In the genomic region with DNA sequence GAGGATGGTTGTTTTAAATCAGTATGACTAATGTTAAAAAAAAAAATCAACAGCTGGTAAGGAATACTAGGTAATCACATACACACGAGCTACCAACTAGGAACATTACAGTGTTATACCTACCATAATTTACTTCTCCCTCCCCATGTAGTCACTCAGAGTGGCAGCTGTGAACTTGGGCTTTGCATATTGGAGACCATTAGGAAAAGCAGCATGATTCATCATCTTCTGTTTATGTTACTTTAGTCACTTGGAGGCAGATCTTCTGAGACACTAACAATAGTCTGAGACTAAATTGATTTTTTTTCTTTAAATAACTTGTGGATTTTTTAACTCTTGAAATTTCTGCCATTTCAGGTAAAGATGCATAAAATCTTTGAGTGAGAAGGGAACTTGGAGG, we compare ENCODE assay signal across 20 cellular contexts.
A peak's percentile ranks its signal among the peaks of the same experiment; 100 is the strongest.
DNase-seq lines count a peak whose midpoint lies in the region; ATAC-seq and TF ChIP-seq lines count a peak whose summit lies in the region.
"Had no signal": no experiment of that assay in that cellular context is flagged by ENCODE, and none has a peak within 500 bp of the region (broad histone marks: within the 10 kb centered on the region; RNA-seq: fewer than 3 reads in every experiment).

No MANE protein-coding gene starts in this region.

- peaks cover 5% of the 10 kb centered on the region for H3K4me1 ChIP-seq in IMR-90 (ENCODE audit: control insufficient read depth, insufficient read depth, low read length)
- H3K4me1 ChIP-seq in mesenchymal stem cell (ENCODE audit: control insufficient read depth, insufficient read depth, low read depth, low read length), result no peaks in the 10 kb centered on the region
- H3K4me1 ChIP-seq in ascending aorta, result no peaks in the 10 kb centered on the region
- H3K4me1 ChIP-seq: upper lobe of right lung had no signal

- TF ChIP-seq CTCF in BJ (IDR thresholded peaks at IDR 0.05; ENCODE audit: insufficient read depth, low read depth, low read length) (no peak), IMR-90 (conservative IDR thresholded peaks at IDR 0.05; ENCODE audit: low read depth, low read length) (no peak), ascending aorta (IDR thresholded peaks at IDR 0.05) (no peak)

- no peaks in the 10 kb centered on the region for H3K9me1 ChIP-seq in IMR-90 (ENCODE audit: insufficient read depth, low read length)

- H3K9ac ChIP-seq in IMR-90 (ENCODE audit: low read depth, low read length) (no peak overlapping the region), mesenchymal stem cell (ENCODE audit: low read length) (no peak overlapping the region)
- H3K9ac ChIP-seq: BLaER1 treated with 17β-estradiol and CSF1 and Interleukin-3, amounts not matched to agents 10 nM and 100 nM had no signal

- no peak overlapping the region for H4K5ac ChIP-seq in IMR-90 (ENCODE audit: low read depth, low read length)

- H3K56ac ChIP-seq in IMR-90 (ENCODE audit: extremely low read depth, insufficient read depth, low read length), result no peak overlapping the region

- H2BK15ac ChIP-seq in IMR-90 (ENCODE audit: low read depth, low read length) (no peak overlapping the region), mesenchymal stem cell (ENCODE audit: low read depth, poor library complexity, severe bottlenecking) (no peak overlapping the region)

- H2BK5ac ChIP-seq in IMR-90 (ENCODE audit: low read depth, low read length, poor library complexity, severe bottlenecking) (no peak overlapping the region), mesenchymal stem cell (ENCODE audit: low read depth, low read length, poor library complexity, severe bottlenecking) (no peak overlapping the region)

- H3K4ac ChIP-seq in IMR-90 (ENCODE audit: low read depth, low read length), result no peak overlapping the region
- H3K4ac ChIP-seq in mesenchymal stem cell (ENCODE audit: low read depth in 1 of 2, low read length in 2 of 2), result no peak overlapping the region

- intact Hi-C loops in IMR-90 (cut with micrococcal nuclease), result no loop called here
- intact Hi-C loops in ascending aorta (cut with DNase I), result no loop called here

- no peak overlapping the region for H4K8ac ChIP-seq in IMR-90 (ENCODE audit: low read depth in 2 of 2, low read length in 2 of 2)
- no peak overlapping the region for H4K8ac ChIP-seq in mesenchymal stem cell (ENCODE audit: low read length)

- H2AK5ac ChIP-seq in IMR-90 (ENCODE audit: low read depth, low read length) (no peak overlapping the region), mesenchymal stem cell (ENCODE audit: low read length, severe bottlenecking) (no peak overlapping the region)

- in situ Hi-C loops in IMR-90 (cut with MboI; ENCODE audit: low sequenced_read_pairs), result no loop called here

- H2BK120ac ChIP-seq in IMR-90 (ENCODE audit: low read depth, low read length) (no peak overlapping the region), mesenchymal stem cell (ENCODE audit: low read depth, low read length) (no peak overlapping the region)

- no peak overlapping the region for H2BK20ac ChIP-seq in IMR-90 (ENCODE audit: low read depth, low read length)

- H3K4me3 ChIP-seq in BJ (ENCODE audit: low read depth, low read length) (no peak overlapping the region), IMR-90 (ENCODE audit: insufficient read depth, low read depth, low read length) (no peak overlapping the region), mesenchymal stem cell (ENCODE audit: insufficient read depth in 1 of 2, low read depth in 1 of 2, low read length in 2 of 2) (no peak overlapping the region), ascending aorta (no peak overlapping the region)
- H3K4me3 ChIP-seq: BLaER1 treated with 17β-estradiol and CSF1 and Interleukin-3, amounts not matched to agents 10 nM and 100 nM; gastroesophageal sphincter; K562; PC-9; upper lobe of right lung had no signal

- no peaks in the 10 kb centered on the region for H3K79me1 ChIP-seq in IMR-90 (ENCODE audit: low read depth in 1 of 2, low read length in 2 of 2)
- H3K79me1 ChIP-seq in mesenchymal stem cell (replicated peaks; ENCODE audit: low read length, poor library complexity, severe bottlenecking), result no peaks in the 10 kb centered on the region

- no peak for TF ChIP-seq RAD21 in IMR-90 (IDR thresholded peaks at IDR 0.05; ENCODE audit: low read length)

- H3K9me3 ChIP-seq in IMR-90 (ENCODE audit: control insufficient read depth, insufficient read depth, low read length), result no peaks in the 10 kb centered on the region
- peaks cover 10% of the 10 kb centered on the region for H3K9me3 ChIP-seq in mesenchymal stem cell (ENCODE audit: control insufficient read depth, low read length)
- H3K9me3 ChIP-seq in ascending aorta, result peaks cover 0 to 5% of the 10 kb centered on the region in 2 donors
- H3K9me3 ChIP-seq: upper lobe of right lung had no signal

- H3K36me3 ChIP-seq in BJ (ENCODE audit: control insufficient read depth, insufficient read depth, low read length) (no peaks in the 10 kb centered on the region), IMR-90 (ENCODE audit: control insufficient read depth, insufficient read depth, low read length) (no peaks in the 10 kb centered on the region), mesenchymal stem cell (ENCODE audit: control insufficient read depth in 1 of 2, insufficient read depth in 2 of 2, low read depth in 1 of 2, low read length in 2 of 2) (no peaks in the 10 kb centered on the region), ascending aorta (no peaks in the 10 kb centered on the region)
- H3K36me3 ChIP-seq: BLaER1 treated with 17β-estradiol and CSF1 and Interleukin-3, amounts not matched to agents 10 nM and 100 nM; gastroesophageal sphincter; upper lobe of right lung had no signal

- BruUV-seq in IMR-90 (replicated peaks; lab: Mats Ljungman, UMichigan), result no TSS peak

- H2AK9ac ChIP-seq in IMR-90 (replicated peaks; ENCODE audit: low read depth, low read length, poor library complexity), result no peak overlapping the region

- no peaks in the 10 kb centered on the region for H4K20me1 ChIP-seq in IMR-90 (ENCODE audit: insufficient read depth, low read length)
- H4K20me1 ChIP-seq: BLaER1 treated with 17β-estradiol and CSF1 and Interleukin-3, amounts not matched to agents 10 nM and 100 nM had no signal

- no peak overlapping the region for H4K91ac ChIP-seq in IMR-90 (ENCODE audit: insufficient read depth, low read depth, low read length)
- no peak overlapping the region for H4K91ac ChIP-seq in mesenchymal stem cell (ENCODE audit: low read length)

- POLR2A ChIA-PET in BJ (lab: Charles Lee), result no interaction called here
- POLR2A ChIA-PET in IMR-90 (lab: Charles Lee; ENCODE audit: unreplicated experiment), result no interaction called here

- no peak overlapping the region; the same call in 1 of the 2 replicates for H3K4me2 ChIP-seq in IMR-90 (ENCODE audit: low read depth, low read length)
- H3K4me2 ChIP-seq in mesenchymal stem cell (ENCODE audit: low read length, poor library complexity, severe bottlenecking), result no peak overlapping the region
- H3K4me2 ChIP-seq: BLaER1 treated with 17β-estradiol and CSF1 and Interleukin-3, amounts not matched to agents 10 nM and 100 nM; PC-9 had no signal

- H3K18ac ChIP-seq in IMR-90 (ENCODE audit: low read depth, low read length), result no peak overlapping the region; the same call in 1 of the 2 replicates
- H3K18ac ChIP-seq in mesenchymal stem cell (ENCODE audit: low read depth in 1 of 2, low read length in 2 of 2), result no peak overlapping the region

- no peak overlapping the region for H2BK12ac ChIP-seq in mesenchymal stem cell (ENCODE audit: low read length in 2 of 2)

- H3K27ac ChIP-seq in IMR-90 (ENCODE audit: insufficient read depth, low read length) (no peak overlapping the region), mesenchymal stem cell (ENCODE audit: low read length, poor library complexity, severe bottlenecking) (no peak overlapping the region), ascending aorta (no peak overlapping the region)
- H3K27ac ChIP-seq: BLaER1 treated with 17β-estradiol and CSF1 and Interleukin-3, amounts not matched to agents 10 nM and 100 nM; gastroesophageal sphincter; PC-9; upper lobe of right lung had no signal

- CTCF ChIA-PET in BJ (lab: Yijun Ruan, JAX) (interaction anchor here (0.8 to 1.2 kb wide), 3 partner anchors 9 to 414 kb away, joined by 3 read pairs; no protein-coding TSS in a partner anchor), IMR-90 (lab: Yijun Ruan, JAX) (no interaction called here)

- dilution Hi-C loops in IMR-90 (cut with HindIII; ENCODE audit: low sequenced_read_pairs, unreplicated experiment), result no loop called here

- peak; percentile 81 for ATAC-seq in IMR-90 (ENCODE audit: low read depth)
- ATAC-seq in GM21447 (IDR thresholded peaks at IDR 0.05; ENCODE audit: unreplicated experiment), result no peak
- ATAC-seq: gastroesophageal sphincter; K562; stimulated activated effector memory CD8-positive, alpha-beta T cell treated with anti-CD3 and anti-CD28 coated beads, Interleukin-12 subunit alpha, Interleukin-12 subunit beta, amount 100 ng/mL, for 72 hours; upper lobe of right lung had no signal

- TF ChIP-seq POLR2A in IMR-90 (IDR thresholded peaks at IDR 0.05; ENCODE audit: low read depth, low read length), result no peak

- DNase-seq in BJ (ENCODE audit: low read depth) (peak; percentile 26), IMR-90 (peak; percentile 75), dedifferentiated amniotic fluid mesenchymal stem cell (ENCODE audit: extremely low spot score) (peak; percentile 18), mesenchymal stem cell (peak; percentile 71), ascending aorta (ENCODE audit: low spot score in 2 of 2) (no peak), NCI-H748 treated with DMSO at 0.1 percent for 48 hours (lab: John Stamatoyannopoulos, UW) (no peak)
- no peak for DNase-seq in stimulated activated CD4-positive, alpha-beta T cell treated with anti-CD3 and anti-CD28 coated beads, Interleukin-12 subunit alpha, Interleukin-12 subunit beta, amount 100 ng/mL, for 4 hours
- DNase-seq: activated effector memory CD4-positive, alpha-beta T cell treated with anti-CD3 and anti-CD28 coated beads, Interleukin-2, amount 50 U/mL, for 16 hours; H7; immature natural killer cell; NCI-H146; NCI-H526 treated with DMSO at 0.1 percent for 48 hours; occipital lobe; PC-9; upper lobe of right lung had no signal

- H2AFZ ChIP-seq in IMR-90 (replicated peaks; ENCODE audit: low read length, poor library complexity) (no peak overlapping the region), mesenchymal stem cell (ENCODE audit: low read depth, low read length) (no peak overlapping the region)
- H2AFZ ChIP-seq: PC-9 had no signal

- H3K23ac ChIP-seq in IMR-90 (ENCODE audit: low read depth, low read length) (no peak overlapping the region), mesenchymal stem cell (ENCODE audit: low read length in 2 of 2) (no peak overlapping the region)

- no CpG with 5 or more reads among the region's 1 CpG for WGBS in IMR-90 (ENCODE audit: extremely low coverage in 2 of 2, insufficient read length in 1 of 2), 2 experiments
- 0% methylated on average over 1 of the region's 1 CpG for WGBS in mesenchymal stem cell

- no peak overlapping the region for H3K14ac ChIP-seq in IMR-90 (replicated peaks; ENCODE audit: low read depth, low read length)
- no peak overlapping the region for H3K14ac ChIP-seq in mesenchymal stem cell (ENCODE audit: low read length in 2 of 2)

- H3K27me3 ChIP-seq in BJ (ENCODE audit: control insufficient read depth, insufficient read depth, low read length) (no peaks in the 10 kb centered on the region), IMR-90 (ENCODE audit: control insufficient read depth, insufficient read depth, low read length) (no peaks in the 10 kb centered on the region), mesenchymal stem cell (ENCODE audit: control insufficient read depth in 1 of 2, insufficient read depth in 1 of 2, low read length in 2 of 2) (no peaks in the 10 kb centered on the region), ascending aorta (no peaks in the 10 kb centered on the region)
- H3K27me3 ChIP-seq: BLaER1 treated with 17β-estradiol and CSF1 and Interleukin-3, amounts not matched to agents 10 nM and 100 nM; gastroesophageal sphincter; upper lobe of right lung had no signal

Comparison
In these comparisons a context has a peak if more than half of its experiments do, and no peak if none do; other contexts are left out.
1. DNase-seq: peak in BJ (single experiment), IMR-90 (single experiment), dedifferentiated amniotic fluid mesenchymal stem cell (single experiment) and mesenchymal stem cell (single experiment); none in ascending aorta (0 of 2), stimulated activated CD4-positive, alpha-beta T cell treated with anti-CD3 and anti-CD28 coated beads, Interleukin-12 subunit alpha, Interleukin-12 subunit beta, amount 100 ng/mL, for 4 hours (single experiment) and NCI-H748 treated with DMSO at 0.1 percent for 48 hours (single experiment).